Comparison of ENCODE assay signal across 16 cellular contexts in genomic region chr10:79063071-79063491, GRCh38. TPM values are rescaled to one million over a fixed set of nuclear protein-coding genes. Genes with fewer than 3 reads are reported as not detected.
A peak's percentile ranks its signal among the peaks of the same experiment; 100 is the strongest.
DNase-seq lines count a peak whose midpoint lies in the region; ATAC-seq and TF ChIP-seq lines count a peak whose summit lies in the region.
"Had no signal": no experiment of that assay in that cellular context is flagged by ENCODE, and none has a peak within 500 bp of the region (broad histone marks: within the 10 kb centered on the region; RNA-seq: fewer than 3 reads in every experiment).

No MANE protein-coding gene starts in this region.

- BruUV-seq in mammary epithelial cell (replicated peaks; lab: Mats Ljungman, UMichigan): no TSS peak

- H4K20me1 ChIP-seq in mammary epithelial cell (ENCODE audit: insufficient read depth, low read length): no peaks in the 10 kb centered on the region

- TF ChIP-seq CTCF in Peyer's patch (IDR thresholded peaks at IDR 0.05): no peak
- no peak for TF ChIP-seq CTCF in mammary epithelial cell (conservative IDR thresholded peaks at IDR 0.05 in 1 of 2, IDR thresholded peaks at IDR 0.05 in 1 of 2; ENCODE audit: extremely low read depth in 1 of 2, insufficient read depth in 1 of 2, low read depth in 1 of 2, low read length in 2 of 2)
- no peak for TF ChIP-seq CTCF in omental fat pad (IDR thresholded peaks at IDR 0.05)

- no peak overlapping the region for H3K9ac ChIP-seq in mammary epithelial cell (ENCODE audit: insufficient read depth, low read length)

- no peak overlapping the region for H3K4me3 ChIP-seq in Peyer's patch
- H3K4me3 ChIP-seq in mammary epithelial cell (replicated peaks in 1 of 3; ENCODE audit: insufficient read depth in 1 of 3, low read depth in 2 of 3, low read length in 3 of 3): no peak overlapping the region

- H3K4me1 Mint-ChIP-seq in stimulated activated effector memory CD8-positive, alpha-beta T cell treated with anti-CD3 and anti-CD28 coated beads, Interleukin-12 subunit alpha, Interleukin-12 subunit beta, amount 100 ng/mL, for 72 hours: peaks cover 40% of the 10 kb centered on the region
- peaks cover 6 to 22% of the 10 kb centered on the region in 2 donors for H3K4me1 Mint-ChIP-seq in natural killer cell treated with Interleukin-12 subunit alpha and Interleukin-12 subunit beta and Interleukin-15 and Interleukin-18, amount 100 ng/mL, for 72 hours (ENCODE audit: low read depth in 2 of 2)

- peak overlapping the region; percentile 46 for H3K27ac Mint-ChIP-seq in stimulated activated effector memory CD8-positive, alpha-beta T cell treated with anti-CD3 and anti-CD28 coated beads, Interleukin-12 subunit alpha, Interleukin-12 subunit beta, amount 100 ng/mL, for 72 hours
- no peak overlapping the region for H3K27ac Mint-ChIP-seq in natural killer cell treated with Interleukin-12 subunit alpha and Interleukin-12 subunit beta and Interleukin-15 and Interleukin-18, amount 100 ng/mL, for 72 hours
- H3K27ac Mint-ChIP-seq: activated naive CD4-positive, alpha-beta T cell treated with anti-CD3 and anti-CD28 coated beads, Interleukin-2, amount 50 U/mL, for 24 hours had no signal

- no peaks in the 10 kb centered on the region for H3K36me3 Mint-ChIP-seq in stimulated activated effector memory CD8-positive, alpha-beta T cell treated with anti-CD3 and anti-CD28 coated beads, Interleukin-12 subunit alpha, Interleukin-12 subunit beta, amount 100 ng/mL, for 72 hours
- H3K36me3 Mint-ChIP-seq in natural killer cell treated with Interleukin-12 subunit alpha and Interleukin-12 subunit beta and Interleukin-15 and Interleukin-18, amount 100 ng/mL, for 72 hours: no peaks in the 10 kb centered on the region
- H3K36me3 Mint-ChIP-seq: activated naive CD4-positive, alpha-beta T cell treated with anti-CD3 and anti-CD28 coated beads, Interleukin-2, amount 50 U/mL, for 24 hours had no signal

- CTCF ChIA-PET in mammary epithelial cell (lab: Charles Lee; ENCODE audit: low non-redundant PET): no interaction called here

- in situ Hi-C loops in mammary epithelial cell (cut with MboI; ENCODE audit: low sequenced_read_pairs in 2 of 2): loop anchor here in 1 of 2 donors (25.0 kb wide), 1 partner anchor 401 kb away; no protein-coding TSS in a partner anchor

- H3K27me3 ChIP-seq in Peyer's patch (no peaks in the 10 kb centered on the region), mammary epithelial cell (ENCODE audit: insufficient read depth, low read length) (no peaks in the 10 kb centered on the region)

- ATAC-seq in left ventricle myocardium superior (no peak), omental fat pad (ENCODE audit: low FRiP score) (no peak)
- no peak for ATAC-seq in stimulated activated effector memory CD8-positive, alpha-beta T cell treated with anti-CD3 and anti-CD28 coated beads, Interleukin-12 subunit alpha, Interleukin-12 subunit beta, amount 100 ng/mL, for 72 hours
- ATAC-seq in natural killer cell treated with Interleukin-12 subunit alpha and Interleukin-12 subunit beta and Interleukin-15 and Interleukin-18, amount 100 ng/mL, for 72 hours: no peak

- intact Hi-C loops in left ventricle myocardium superior (cut with micrococcal nuclease) (loop anchor here (10.0 kb wide), 1 partner anchor 88 kb away; no protein-coding TSS in a partner anchor), mammary epithelial cell (cut with micrococcal nuclease) (no loop called here)

- 80% methylated on average over 1 of the region's 5 CpGs for WGBS in mammary epithelial cell (ENCODE audit: low coverage, missing lambda C conversion rate)

- H3K79me2 ChIP-seq in mammary epithelial cell (ENCODE audit: insufficient read depth, low read length): no peaks in the 10 kb centered on the region

- H3K27me3 Mint-ChIP-seq in natural killer cell treated with Interleukin-12 subunit alpha and Interleukin-12 subunit beta and Interleukin-15 and Interleukin-18, amount 100 ng/mL, for 72 hours: peaks cover 7 to 10% of the 10 kb centered on the region in 2 donors
- H3K27me3 Mint-ChIP-seq: activated naive CD4-positive, alpha-beta T cell treated with anti-CD3 and anti-CD28 coated beads, Interleukin-2, amount 50 U/mL, for 24 hours had no signal

- H3K27ac ChIP-seq in Peyer's patch (no peak overlapping the region), mammary epithelial cell (ENCODE audit: insufficient read depth, low read depth, low read length) (no peak overlapping the region)

- dilution Hi-C loops in mammary epithelial cell (cut with HindIII; ENCODE audit: low sequenced_read_pairs): no loop called here

- no peak overlapping the region for H3K4me2 ChIP-seq in mammary epithelial cell (ENCODE audit: insufficient read depth, low read depth, low read length)

- DNase-seq in CMK (ENCODE audit: low read depth): peak; percentile 55
- DNase-seq in Peyer's patch: peak in 2 of 3 donors; percentile 36 to 38
- peak; percentile 15 for DNase-seq in left ventricle myocardium superior
- no peak for DNase-seq in stimulated activated effector memory CD8-positive, alpha-beta T cell treated with anti-CD3 and anti-CD28 coated beads, Interleukin-12 subunit alpha, Interleukin-12 subunit beta, amount 100 ng/mL, for 72 hours (ENCODE audit: low spot score in 2 of 2)
- no peak for DNase-seq in mammary epithelial cell
- DNase-seq in natural killer cell treated with Interleukin-12 subunit alpha and Interleukin-12 subunit beta and Interleukin-15 and Interleukin-18, amount 100 ng/mL, for 72 hours (ENCODE audit: low spot score): no peak
- no peak for DNase-seq in omental fat pad (ENCODE audit: low spot score)
- DNase-seq: activated CD4-positive, alpha-beta T cell treated with anti-CD3 and anti-CD28 coated beads, Interleukin-2, amount 50 U/mL, for 48 hours; AML-193; dermis blood vessel endothelial cell; foreskin fibroblast; NCI-H1436 treated with DMSO at 0.1 percent for 48 hours; NCI-H226; NK-92 treated with Interleukin-12 subunit alpha and Interleukin-12 subunit beta, amount 100 ng/mL, for 24 hours; stimulated activated CD4-positive, alpha-beta T cell treated with anti-CD3 and anti-CD28 coated beads, Interleukin-2, amount 100 ng/mL, for 24 hours had no signal

- H3K9me3 Mint-ChIP-seq in stimulated activated effector memory CD8-positive, alpha-beta T cell treated with anti-CD3 and anti-CD28 coated beads, Interleukin-12 subunit alpha, Interleukin-12 subunit beta, amount 100 ng/mL, for 72 hours: no peaks in the 10 kb centered on the region
- no peaks in the 10 kb centered on the region for H3K9me3 Mint-ChIP-seq in natural killer cell treated with Interleukin-12 subunit alpha and Interleukin-12 subunit beta and Interleukin-15 and Interleukin-18, amount 100 ng/mL, for 72 hours
- H3K9me3 Mint-ChIP-seq: activated naive CD4-positive, alpha-beta T cell treated with anti-CD3 and anti-CD28 coated beads, Interleukin-2, amount 50 U/mL, for 24 hours had no signal

- no peak for TF ChIP-seq POLR2A in Peyer's patch (IDR thresholded peaks at IDR 0.05)

- H3K36me3 ChIP-seq in Peyer's patch: no peaks in the 10 kb centered on the region
- H3K36me3 ChIP-seq in mammary epithelial cell (ENCODE audit: insufficient read depth, low read length): no peaks in the 10 kb centered on the region

- no peak overlapping the region for H2AFZ ChIP-seq in mammary epithelial cell (ENCODE audit: low read depth, low read length)

- H3K4me1 ChIP-seq in Peyer's patch (peaks cover 2 to 54% (median 8%) of the 10 kb centered on the region in 4 donors), mammary epithelial cell (ENCODE audit: insufficient read depth, low read length) (peaks cover 8% of the 10 kb centered on the region)

- H3K4me3 Mint-ChIP-seq in stimulated activated effector memory CD8-positive, alpha-beta T cell treated with anti-CD3 and anti-CD28 coated beads, Interleukin-12 subunit alpha, Interleukin-12 subunit beta, amount 100 ng/mL, for 72 hours: no peak overlapping the region
- H3K4me3 Mint-ChIP-seq in natural killer cell treated with Interleukin-12 subunit alpha and Interleukin-12 subunit beta and Interleukin-15 and Interleukin-18, amount 100 ng/mL, for 72 hours: no peak overlapping the region
- H3K4me3 Mint-ChIP-seq: activated naive CD4-positive, alpha-beta T cell treated with anti-CD3 and anti-CD28 coated beads, Interleukin-2, amount 50 U/mL, for 24 hours had no signal

- H3K9me3 ChIP-seq in Peyer's patch (no peaks in the 10 kb centered on the region), mammary epithelial cell (replicated peaks; ENCODE audit: insufficient read depth, low read length) (no peaks in the 10 kb centered on the region)

RNA-seq across cellular contexts. Expression of gene ZMIZ1, which starts 5.7 kb away (rescaled TPM):
- total RNA-seq in Peyer's patch: 10 to 100 TPM; 40.4 to 86.7 (median 73.2) TPM
- 49.5 TPM for total RNA-seq in left ventricle myocardium superior
- total RNA-seq in mammary epithelial cell: 10 to 100 TPM; 22.3 to 25.0 TPM
- 5.9 TPM for polyA plus RNA-seq in mammary epithelial cell
- 16.3 TPM for polyA minus RNA-seq in mammary epithelial cell
- 10 to 100 TPM; 49.7 to 54.4 TPM for total RNA-seq in natural killer cell treated with Interleukin-12 subunit alpha and Interleukin-12 subunit beta and Interleukin-15 and Interleukin-18, amount 100 ng/mL, for 72 hours
- total RNA-seq in omental fat pad: 10 to 100 TPM; 24.2 to 64.8 (median 43.1) TPM

Comparison
In these comparisons a context has a peak if more than half of its experiments do, and no peak if none do; other contexts are left out.
1. DNase-seq: peak in CMK (single experiment), Peyer's patch (2 of 3) and left ventricle myocardium superior (single experiment); none in stimulated activated effector memory CD8-positive, alpha-beta T cell treated with anti-CD3 and anti-CD28 coated beads, Interleukin-12 subunit alpha, Interleukin-12 subunit beta, amount 100 ng/mL, for 72 hours (0 of 2), mammary epithelial cell (single experiment), natural killer cell treated with Interleukin-12 subunit alpha and Interleukin-12 subunit beta and Interleukin-15 and Interleukin-18, amount 100 ng/mL, for 72 hours (single experiment) and omental fat pad (single experiment).